8 cellular contexts compared by ENCODE assay signal in the genomic region with DNA sequence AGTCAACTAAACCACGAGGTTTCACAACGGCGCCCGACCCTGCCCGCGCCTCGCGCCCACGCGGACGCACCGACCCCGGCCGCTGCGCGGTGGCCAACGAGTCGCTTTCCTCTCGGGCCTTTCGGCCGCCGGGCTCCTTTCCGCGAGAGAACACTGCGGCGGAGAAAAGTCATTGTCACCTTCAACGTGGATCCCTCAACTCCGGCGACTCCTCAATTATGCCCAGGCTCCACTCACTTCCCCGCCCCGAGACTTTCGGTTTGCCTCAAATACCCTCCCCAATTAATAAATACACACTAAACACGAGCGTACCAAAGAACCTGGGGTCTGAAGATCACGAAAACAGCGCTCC. TPM values are rescaled to one million over a fixed set of nuclear protein-coding genes. Genes with fewer than 3 reads are reported as not detected.
DNase-seq lines count a peak whose midpoint lies in the region; ATAC-seq and FAIRE-seq lines count a peak whose summit lies in the region.

No MANE protein-coding gene starts in this region.

- H3K9ac ChIP-seq in skeletal muscle tissue (ENCODE audit: low read depth in 1 of 3, low read length in 3 of 3), result peak overlapping the region; percentile 81 to 84 (median 81)

- H3K27me3 ChIP-seq in CD4-positive, alpha-beta memory T cell (ENCODE audit: insufficient read depth, low read length), result no peaks in the 10 kb centered on the region
- peaks cover 0 to 22% (median 16%) of the 10 kb centered on the region in 3 donors for H3K27me3 ChIP-seq in skeletal muscle tissue (ENCODE audit: control insufficient read depth in 3 of 3, insufficient read depth in 3 of 3, low read length in 3 of 3)

- no peaks in the 10 kb centered on the region for H3K36me3 ChIP-seq in CD4-positive, alpha-beta memory T cell (ENCODE audit: insufficient read depth, low read length)
- no peaks in the 10 kb centered on the region for H3K36me3 ChIP-seq in skeletal muscle tissue (ENCODE audit: control insufficient read depth in 3 of 3, insufficient read depth in 3 of 3, low read length in 3 of 3)

- ATAC-seq in HG03354 (IDR thresholded peaks at IDR 0.05; ENCODE audit: poor library complexity, severe bottlenecking, unreplicated experiment) (peak; percentile 0), left cardiac atrium (peak; percentile 10 to 19), GM21390 (IDR thresholded peaks at IDR 0.05; ENCODE audit: unreplicated experiment) (no peak), GM19467 (IDR thresholded peaks at IDR 0.05; ENCODE audit: unreplicated experiment) (no peak)

- no peak for DNase-seq in CD4-positive, alpha-beta memory T cell
- no peak for DNase-seq in activated T-helper 1 cell treated with anti-CD3 and anti-CD28 coated beads, Interleukin-12 subunit alpha, Interleukin-12 subunit beta, Interleukin-2, Interleukin-4 antibody, amounts not matched to agents 30 ng/mL and 10 ng/mL and 1 ng/mL, durations not matched to agents 14 hours and 24 hours and 36 hours (ENCODE audit: low spot score)
- DNase-seq in left cardiac atrium, result peak; percentile 43
- no peak for DNase-seq in urothelium cell line (ENCODE audit: low spot score)

- H3K4me1 ChIP-seq in CD4-positive, alpha-beta memory T cell (ENCODE audit: insufficient read depth, low read length), result peaks cover 30% of the 10 kb centered on the region
- H3K4me1 ChIP-seq in skeletal muscle tissue (ENCODE audit: control insufficient read depth in 3 of 3, insufficient read depth in 3 of 3, low read length in 3 of 3), result peaks cover 12 to 21% (median 14%) of the 10 kb centered on the region in 3 donors

- peaks cover 0 to 2% of the 10 kb centered on the region in 2 donors for H3K27me3 Mint-ChIP-seq in CD4-positive, alpha-beta memory T cell
- H3K27me3 Mint-ChIP-seq in activated T-helper 1 cell treated with anti-CD3 and anti-CD28 coated beads, Interleukin-12 subunit alpha, Interleukin-12 subunit beta, Interleukin-2, Interleukin-4 antibody, amounts not matched to agents 30 ng/mL and 10 ng/mL and 1 ng/mL, durations not matched to agents 14 hours and 24 hours and 36 hours (ENCODE audit: insufficient read depth), result peaks cover 9% of the 10 kb centered on the region

- H3K27ac ChIP-seq in CD4-positive, alpha-beta memory T cell (ENCODE audit: low read depth, low read length), result peak overlapping the region; percentile 87
- H3K27ac ChIP-seq in skeletal muscle tissue (ENCODE audit: low read depth, low read length), result peak overlapping the region; percentile 66

- intact Hi-C loops in CD4-positive, alpha-beta memory T cell (cut with micrococcal nuclease), result loop anchor here (2.0 to 10.0 kb wide), 6 partner anchors 208 to 1943 kb away; a partner anchor contains a TSS
- intact Hi-C loops in activated T-helper 1 cell treated with anti-CD3 and anti-CD28 coated beads, Interleukin-12 subunit alpha, Interleukin-12 subunit beta, Interleukin-2, Interleukin-4 antibody, amounts not matched to agents 30 ng/mL and 10 ng/mL and 1 ng/mL, durations not matched to agents 14 hours and 24 hours and 36 hours (cut with micrococcal nuclease), result loop anchor here (2.0 to 10.0 kb wide), 5 partner anchors 569 to 1945 kb away; a partner anchor contains a TSS
- intact Hi-C loops in left cardiac atrium (cut with DNase I), result no loop called here

- H3K9me3 ChIP-seq in CD4-positive, alpha-beta memory T cell (ENCODE audit: control insufficient read depth in 1 of 2, low read length in 2 of 2), result no peaks in the 10 kb centered on the region
- H3K9me3 ChIP-seq in skeletal muscle tissue (ENCODE audit: control insufficient read depth in 3 of 3, low read length in 3 of 3), result no peaks in the 10 kb centered on the region

- H3K27ac Mint-ChIP-seq in CD4-positive, alpha-beta memory T cell, result peak overlapping the region; percentile 93 to 99 (median 98)
- H3K27ac Mint-ChIP-seq in activated T-helper 1 cell treated with anti-CD3 and anti-CD28 coated beads, Interleukin-12 subunit alpha, Interleukin-12 subunit beta, Interleukin-2, Interleukin-4 antibody, amounts not matched to agents 30 ng/mL and 10 ng/mL and 1 ng/mL, durations not matched to agents 14 hours and 24 hours and 36 hours, result peak overlapping the region; percentile 95

- no peak for FAIRE-seq in urothelium cell line (lab: Jason Lieb, UNC)

- POLR2A ChIA-PET in CD4-positive, alpha-beta memory T cell (lab: Charles Lee; ENCODE audit: partially characterized antibody), result interaction anchor here (1.0 to 2.1 kb wide), 6 partner anchors 10 to 1945 kb away, joined by 3 to 22 read pairs (median 3); a partner anchor contains a TSS

- H3K4me3 Mint-ChIP-seq in CD4-positive, alpha-beta memory T cell, result peak overlapping the region; percentile 88 to 99 (median 97)
- peak overlapping the region; percentile 97 for H3K4me3 Mint-ChIP-seq in activated T-helper 1 cell treated with anti-CD3 and anti-CD28 coated beads, Interleukin-12 subunit alpha, Interleukin-12 subunit beta, Interleukin-2, Interleukin-4 antibody, amounts not matched to agents 30 ng/mL and 10 ng/mL and 1 ng/mL, durations not matched to agents 14 hours and 24 hours and 36 hours

- CTCF ChIA-PET in CD4-positive, alpha-beta memory T cell (lab: Charles Lee; ENCODE audit: partially characterized antibody), result interaction anchor here (0.6 kb wide), 1 partner anchor 56 kb away, joined by 3 read pairs; no protein-coding TSS in a partner anchor

- H3K9me3 Mint-ChIP-seq in CD4-positive, alpha-beta memory T cell, result peaks cover 0 to 5% (median 0%) of the 10 kb centered on the region in 8 donors
- H3K9me3 Mint-ChIP-seq in activated T-helper 1 cell treated with anti-CD3 and anti-CD28 coated beads, Interleukin-12 subunit alpha, Interleukin-12 subunit beta, Interleukin-2, Interleukin-4 antibody, amounts not matched to agents 30 ng/mL and 10 ng/mL and 1 ng/mL, durations not matched to agents 14 hours and 24 hours and 36 hours, result no peaks in the 10 kb centered on the region

- H3K36me3 Mint-ChIP-seq in CD4-positive, alpha-beta memory T cell, result peaks cover 0 to 15% of the 10 kb centered on the region in 2 donors
- peaks cover 13% of the 10 kb centered on the region for H3K36me3 Mint-ChIP-seq in activated T-helper 1 cell treated with anti-CD3 and anti-CD28 coated beads, Interleukin-12 subunit alpha, Interleukin-12 subunit beta, Interleukin-2, Interleukin-4 antibody, amounts not matched to agents 30 ng/mL and 10 ng/mL and 1 ng/mL, durations not matched to agents 14 hours and 24 hours and 36 hours (ENCODE audit: low read depth)

- H3K4me1 Mint-ChIP-seq in CD4-positive, alpha-beta memory T cell, result peaks cover 26 to 50% (median 32%) of the 10 kb centered on the region in 4 donors
- H3K4me1 Mint-ChIP-seq in activated T-helper 1 cell treated with anti-CD3 and anti-CD28 coated beads, Interleukin-12 subunit alpha, Interleukin-12 subunit beta, Interleukin-2, Interleukin-4 antibody, amounts not matched to agents 30 ng/mL and 10 ng/mL and 1 ng/mL, durations not matched to agents 14 hours and 24 hours and 36 hours (ENCODE audit: low read depth), result peaks cover 47% of the 10 kb centered on the region

- H3K4me3 ChIP-seq in CD4-positive, alpha-beta memory T cell (ENCODE audit: low read length in 2 of 2), result peak overlapping the region; percentile 88 to 89
- H3K4me3 ChIP-seq in skeletal muscle tissue (ENCODE audit: low read length in 3 of 3), result peak overlapping the region; percentile 86 to 91 (median 91)

RNA-seq across cellular contexts. Expression of a gene that starts 0.5 kb away (rescaled TPM):
- 10 to 100 TPM; 95.8 to 98.5 TPM for total RNA-seq in CD4-positive, alpha-beta memory T cell
- 10 to 100 TPM; 69.6 to 88.7 TPM for polyA plus RNA-seq in CD4-positive, alpha-beta memory T cell
- total RNA-seq in activated T-helper 1 cell treated with anti-CD3 and anti-CD28 coated beads, Interleukin-12 subunit alpha, Interleukin-12 subunit beta, Interleukin-2, Interleukin-4 antibody, amounts not matched to agents 30 ng/mL and 10 ng/mL and 1 ng/mL, durations not matched to agents 14 hours and 24 hours and 36 hours, result 270 and 276 TPM in 2 replicates
- total RNA-seq in left cardiac atrium, result 10 to 100 TPM; 13.5 to 26.0 TPM
- 17.7 TPM for total RNA-seq in skeletal muscle tissue

Comparison
In these comparisons a context has a peak if more than half of its experiments do, and no peak if none do; other contexts are left out.
1. ATAC-seq: peak in HG03354 (single experiment) and left cardiac atrium (2 of 2); none in GM21390 (single experiment) and GM19467 (single experiment).
2. intact Hi-C loops: an anchor here in CD4-positive, alpha-beta memory T cell (2.0 to 10.0 kb wide) and activated T-helper 1 cell treated with anti-CD3 and anti-CD28 coated beads, Interleukin-12 subunit alpha, Interleukin-12 subunit beta, Interleukin-2, Interleukin-4 antibody, amounts not matched to agents 30 ng/mL and 10 ng/mL and 1 ng/mL, durations not matched to agents 14 hours and 24 hours and 36 hours (2.0 to 10.0 kb wide); none called in left cardiac atrium.